In genomic region chr1:183840140-183840539, GRCh38 we compare ENCODE assay signal across 20 cellular contexts. TPM values are rescaled to one million over a fixed set of nuclear protein-coding genes. Genes with fewer than 3 reads are reported as not detected.
DNase-seq lines count a peak whose midpoint lies in the region; ATAC-seq, FAIRE-seq and TF ChIP-seq lines count a peak whose summit lies in the region.
"Had no signal": no experiment of that assay in that cellular context is flagged by ENCODE, and none has a peak within 500 bp of the region (broad histone marks: within the 10 kb centered on the region; RNA-seq: fewer than 3 reads in every experiment).

No MANE protein-coding gene starts in this region.

- H3K36me3 ChIP-seq in HCT116 (ENCODE audit: control insufficient read depth in 1 of 2, insufficient read depth in 2 of 2, low read length in 2 of 2) (no peaks in the 10 kb centered on the region), H7 (replicated peaks; ENCODE audit: control insufficient read depth, insufficient read depth, low read length) (no peaks in the 10 kb centered on the region)
- H3K36me3 ChIP-seq: right lobe of liver had no signal

- 55% methylated on average over 1 of the region's 1 CpG for whole genome bisulfite sequencing in A549 (ENCODE audit: missing lambda C conversion rate)

- peak in 1 of 2 experiments; percentile 7 for DNase-seq in A549 (ENCODE audit: low read depth in 1 of 2, low spot score in 1 of 2)
- peak; percentile 4 for DNase-seq in HCT116 (ENCODE audit: low read depth, low spot score)
- peak; percentile 85 for DNase-seq in amniotic epithelial cell (ENCODE audit: low read depth)
- peak; percentile 56 to 70 for DNase-seq in foreskin fibroblast
- DNase-seq in H7 = no peak
- no peak for DNase-seq in DMS153 (lab: John Stamatoyannopoulos, UW)
- DNase-seq: activated CD4-positive, alpha-beta memory T cell treated with anti-CD3 and anti-CD28 coated beads for 36 hours; activated naive CD8-positive, alpha-beta T cell treated with anti-CD3 and anti-CD28 coated beads, Interleukin-2, amount 50 U/mL, for 24 hours; activated T-cell treated with anti-CD3 and anti-CD28 coated beads, Interleukin-2, amount 50 U/mL, for 48 hours; CD8-positive, alpha-beta memory T cell; islet precursor cell; midbrain; NCI-H2081 treated with DMSO at 0.1 percent for 48 hours; NCI-H526; right lobe of liver; stimulated activated CD4-positive, alpha-beta T cell treated with anti-CD3 and anti-CD28 coated beads, Interleukin-2, amount 100 ng/mL, for 24 hours; SW 1271 had no signal

- no peaks in the 10 kb centered on the region for H4K20me1 ChIP-seq in HCT116 (ENCODE audit: insufficient read depth)

- RAD21 ChIA-PET in HCT116 (lab: Charles Lee; ENCODE audit: low non-redundant PET in 1 of 2, low total read pairs in 2 of 2, uncharacterized antibody in 2 of 2, unreplicated experiment in 2 of 2) = no interaction called here

- H3K9me3 ChIP-seq in A549 (no peaks in the 10 kb centered on the region), HCT116 (ENCODE audit: control insufficient read depth in 1 of 2, insufficient read depth in 1 of 2, low read depth in 1 of 2, low read length in 2 of 2) (no peaks in the 10 kb centered on the region)
- H3K9me3 ChIP-seq: right lobe of liver had no signal

- peak in 1 of 2 experiments; percentile 49; a peak in 1 of 6 replicates for ATAC-seq in A549
- peak; percentile 54; the same call in 1 of the 2 replicates for ATAC-seq in HCT116
- no peak for ATAC-seq in HG02840 (IDR thresholded peaks at IDR 0.05; ENCODE audit: low FRiP score, unreplicated experiment)
- no peak for ATAC-seq in GM21423 (IDR thresholded peaks at IDR 0.05; ENCODE audit: unreplicated experiment)
- ATAC-seq: activated naive CD8-positive, alpha-beta T cell treated with anti-CD3 and anti-CD28 coated beads, Interleukin-2, amount 50 U/mL, for 24 hours; right lobe of liver had no signal

- no peak for TF ChIP-seq EP300 in A549 (IDR thresholded peaks at IDR 0.05)

- no peak for TF ChIP-seq RAD21 in A549 (conservative IDR thresholded peaks at IDR 0.05 in 1 of 2, IDR thresholded peaks at IDR 0.05 in 1 of 2)
- TF ChIP-seq RAD21 in HCT116 (IDR thresholded peaks at IDR 0.05; ENCODE audit: low read depth) = no peak

- no peak overlapping the region for H2AFZ ChIP-seq in HCT116 (ENCODE audit: low read depth, low read length, poor library complexity, severe bottlenecking)

- TF ChIP-seq CTCF in A549 (IDR thresholded peaks at IDR 0.05) (no peak), HCT116 (IDR thresholded peaks at IDR 0.05 in 2 of 3, conservative IDR thresholded peaks at IDR 0.05 in 1 of 3; ENCODE audit: borderline replicate concordance in 1 of 3, insufficient read depth in 1 of 3, low read depth in 2 of 3, low read length in 2 of 3) (no peak), foreskin fibroblast (IDR thresholded peaks at IDR 0.05; ENCODE audit: low read depth, low read length) (no peak)

- intact Hi-C loops in HCT116 (cut with micrococcal nuclease) = no loop called here

- TF ChIP-seq POLR2A in A549 (IDR thresholded peaks at IDR 0.05; ENCODE audit: low read length) = no peak
- TF ChIP-seq POLR2A in HCT116 (IDR thresholded peaks at IDR 0.05; ENCODE audit: borderline replicate concordance, extremely low read depth, insufficient read depth, insufficient read length) = no peak

- no peaks in the 10 kb centered on the region for H3K27me3 ChIP-seq in HCT116 (ENCODE audit: insufficient read depth, low read length)
- H3K27me3 ChIP-seq in H7 (ENCODE audit: control insufficient read depth, insufficient read depth, low read length) = no peaks in the 10 kb centered on the region; the same call in 1 of the 2 replicates
- H3K27me3 ChIP-seq: right lobe of liver had no signal

- H3K4me1 ChIP-seq in A549 (peaks cover 27% of the 10 kb centered on the region), HCT116 (ENCODE audit: control insufficient read depth in 1 of 2, insufficient read depth in 2 of 2, low read length in 2 of 2) (peaks cover 3 to 7% of the 10 kb centered on the region in 2 experiments; a peak in 3 of 4 replicates)
- H3K4me1 ChIP-seq: right lobe of liver had no signal

- POLR2A ChIA-PET in A549 (lab: Yijun Ruan, JAX) (no interaction called here), HCT116 (lab: Charles Lee) (no interaction called here)

- H3K9me2 ChIP-seq in HCT116 (ENCODE audit: insufficient read depth) = no peaks in the 10 kb centered on the region

- H3K9ac ChIP-seq in HCT116 (ENCODE audit: low read length) = no peak overlapping the region

- no peaks in the 10 kb centered on the region for H3K79me2 ChIP-seq in HCT116 (ENCODE audit: insufficient read depth, low read length)

- no peak overlapping the region for H3K4me2 ChIP-seq in A549
- H3K4me2 ChIP-seq in HCT116 (ENCODE audit: low read length) = peak overlapping the region; percentile 40

- CTCF ChIA-PET in A549 (lab: Yijun Ruan, JAX) = interaction anchor here (0.7 kb wide), 2 partner anchors 41 to 954 kb away, joined by 3 read pairs; no protein-coding TSS in a partner anchor
- CTCF ChIA-PET in HCT116 (lab: Charles Lee) = no interaction called here

- H3K27ac ChIP-seq in A549 (no peak overlapping the region), HCT116 (ENCODE audit: low read depth, low read length) (no peak overlapping the region)
- H3K27ac ChIP-seq: right lobe of liver had no signal

- no TSS peak for BruUV-seq in HCT116 (replicated peaks; lab: Mats Ljungman, UMichigan)

- no peak for FAIRE-seq in A549 (lab: Jason Lieb, UNC)
- FAIRE-seq: G401.6 had no signal

- H3K4me3 ChIP-seq in A549 (no peak overlapping the region), HCT116 (replicated peaks in 1 of 2; ENCODE audit: low read depth in 1 of 2, low read length in 2 of 2) (no peak overlapping the region), foreskin fibroblast (ENCODE audit: low read depth in 1 of 2, low read length in 2 of 2) (no peak overlapping the region), H7 (ENCODE audit: insufficient read depth, low read depth, low read length) (no peak overlapping the region)
- H3K4me3 ChIP-seq: right lobe of liver had no signal

TF ChIP-seq in A549, 52 proteins besides CTCF, POLR2A, EP300 and RAD21 (continues in another document):
- TF ChIP-seq JUN (IDR thresholded peaks at IDR 0.05) (no peak), ATOH8 (CRISPR knock-in tag; IDR thresholded peaks at IDR 0.05; ENCODE audit: low read depth) (no peak), FOSL2 (IDR thresholded peaks at IDR 0.05) (no peak), FOSL2 (CRISPR knock-in tag; IDR thresholded peaks at IDR 0.05) (0 out of 2 replicates have a peak, but pooled peaks have one; percentile 5), ZSCAN20 (CRISPR knock-in tag; IDR thresholded peaks at IDR 0.05) (no peak)
- TF ChIP-seq, protein P1, sequence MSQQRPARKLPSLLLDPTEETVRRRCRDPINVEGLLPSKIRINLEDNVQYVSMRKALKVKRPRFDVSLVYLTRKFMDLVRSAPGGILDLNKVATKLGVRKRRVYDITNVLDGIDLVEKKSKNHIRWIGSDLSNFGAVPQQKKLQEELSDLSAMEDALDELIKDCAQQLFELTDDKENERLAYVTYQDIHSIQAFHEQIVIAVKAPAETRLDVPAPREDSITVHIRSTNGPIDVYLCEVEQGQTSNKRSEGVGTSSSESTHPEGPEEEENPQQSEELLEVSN (IDR thresholded peaks at IDR 0.05; ENCODE audit: borderline replicate concordance, low read depth) = no peak

TF ChIP-seq in HCT116, 20 proteins besides CTCF, POLR2A, EP300 and RAD21:
- TF ChIP-seq CBX3 (IDR thresholded peaks at IDR 0.05; ENCODE audit: low read depth) = 0 out of 2 replicates have a peak, but pooled peaks have one; percentile 46
- peak; percentile 38; the same call in 1 of the 2 replicates for TF ChIP-seq JUND (IDR thresholded peaks at IDR 0.05)
- peak; percentile 41 for TF ChIP-seq FOSL1 (IDR thresholded peaks at IDR 0.05; ENCODE audit: low read depth)
- no peak for TF ChIP-seq TCF7L2 (IDR thresholded peaks at IDR 0.05; ENCODE audit: borderline replicate concordance, extremely low read depth, insufficient read depth, insufficient read length)

RNA-seq across cellular contexts. Expression of gene RGL1, which starts 35.2 kb away (rescaled TPM):
- 3.8 and 4.5 TPM in 2 replicates for polyA plus RNA-seq in A549 (2011; rRNA removed)
- polyA plus RNA-seq in A549 (2012; cell fraction: cytosol; rRNA removed) = 0.78 and 1.0 TPM in 2 replicates
- polyA plus RNA-seq in A549 (2012; cell fraction: nucleus; rRNA removed) = 0.62 and 0.82 TPM in 2 replicates
- 0.98 to 1.5 TPM (median 1.0 TPM) in 3 replicates for polyA plus RNA-seq in A549 (2017; fragmentation: RNase III; extraction: RNeasy Plus Mini Kit Qiagen cat#74134 plus additional on column Dnase treatment)
- polyA minus RNA-seq in A549 (2011; rRNA and poly(A)+ RNA removed) = 3.5 and 4.1 TPM in 2 replicates
- total RNA-seq in HCT116 (2021; ENCODE audit: unreplicated experiment) = 1.3 TPM
- polyA plus RNA-seq in HCT116 (2012) = 0.42 and 0.60 TPM in 2 replicates
- 2.2 and 3.2 TPM in 2 replicates for total RNA-seq in H7 (2014; rRNA removed; shearing (Covaris generic))

Comparison
In these comparisons a context has a peak if more than half of its experiments do, and no peak if none do; other contexts are left out.
1. DNase-seq: peak in HCT116 (single experiment), amniotic epithelial cell (single experiment) and foreskin fibroblast (2 of 2); none in H7 (single experiment) and DMS153 (single experiment).